ENCODE assay signal across 18 cellular contexts in the genomic region with DNA sequence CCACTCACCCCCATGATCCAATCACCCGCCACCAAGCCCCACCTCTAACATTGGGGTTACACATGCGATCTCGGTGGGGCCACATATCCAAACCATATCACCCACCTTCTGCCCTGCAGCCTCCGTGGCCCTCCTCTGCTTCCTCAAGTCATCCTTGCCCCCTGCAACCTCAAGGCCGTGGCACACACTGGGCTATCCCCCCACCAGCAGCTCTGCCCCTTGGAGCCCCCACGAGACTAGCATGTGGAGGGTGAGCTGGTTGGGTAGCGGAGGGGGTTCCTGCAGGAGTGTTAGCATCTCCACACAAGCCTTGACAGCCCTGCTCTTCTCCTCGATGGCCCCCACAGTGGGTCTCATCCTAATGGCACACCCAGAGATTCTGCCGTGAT.
DNase-seq lines count a peak whose midpoint lies in the region; ATAC-seq and TF ChIP-seq lines count a peak whose summit lies in the region.
"Had no signal": no experiment of that assay in that cellular context is flagged by ENCODE, and none has a peak within 500 bp of the region (broad histone marks: within the 10 kb centered on the region; RNA-seq: fewer than 3 reads in every experiment).

No MANE protein-coding gene starts in this region.

- no peak overlapping the region for H3K56ac ChIP-seq in IMR-90 (ENCODE audit: extremely low read depth, insufficient read depth, low read length)

- no peak for TF ChIP-seq RAD21 in IMR-90 (IDR thresholded peaks at IDR 0.05; ENCODE audit: low read length)

- H3K14ac ChIP-seq in IMR-90 (replicated peaks; ENCODE audit: low read depth, low read length), result no peak overlapping the region

- H3K27me3 ChIP-seq in IMR-90 (ENCODE audit: control insufficient read depth, insufficient read depth, low read length), result no peaks in the 10 kb centered on the region
- H3K27me3 ChIP-seq: BE2C had no signal

- in situ Hi-C loops in IMR-90 (cut with MboI; ENCODE audit: low sequenced_read_pairs), result no loop called here

- H2AFZ ChIP-seq in IMR-90 (replicated peaks; ENCODE audit: low read length, poor library complexity), result peak overlapping the region; percentile 0
- H2AFZ ChIP-seq: GM23338 had no signal

- no peak for TF ChIP-seq POLR2A in IMR-90 (IDR thresholded peaks at IDR 0.05; ENCODE audit: low read depth, low read length)

- no peak overlapping the region for H3K4me3 Mint-ChIP-seq in activated naive CD4-positive, alpha-beta T cell treated with anti-CD3 and anti-CD28 coated beads, Interleukin-2, amount 10 ng/mL, durations not matched to agents 7 days and 5 days
- H3K4me3 Mint-ChIP-seq: CD4-positive, CD25-positive, alpha-beta regulatory T cell; CD8-positive, alpha-beta memory T cell; GM23338; HFFc6 had no signal

- H3K4me1 Mint-ChIP-seq in activated naive CD4-positive, alpha-beta T cell treated with anti-CD3 and anti-CD28 coated beads, Interleukin-2, amount 10 ng/mL, durations not matched to agents 7 days and 5 days, result peaks cover 8% of the 10 kb centered on the region

- H3K9me3 Mint-ChIP-seq in activated naive CD4-positive, alpha-beta T cell treated with anti-CD3 and anti-CD28 coated beads, Interleukin-2, amount 10 ng/mL, durations not matched to agents 7 days and 5 days, result peaks cover 17% of the 10 kb centered on the region
- peaks cover 4 to 22% of the 10 kb centered on the region in 2 donors for H3K9me3 Mint-ChIP-seq in activated naive CD4-positive, alpha-beta T cell treated with anti-CD3 and anti-CD28 coated beads, Interleukin-2, amount 50 U/mL, for 72 hours
- H3K9me3 Mint-ChIP-seq: CD8-positive, alpha-beta memory T cell; HFFc6 had no signal

- dilution Hi-C loops in IMR-90 (cut with HindIII; ENCODE audit: low sequenced_read_pairs, unreplicated experiment), result no loop called here

- POLR2A ChIA-PET in IMR-90 (lab: Charles Lee; ENCODE audit: unreplicated experiment), result no interaction called here

- no peak overlapping the region for H3K18ac ChIP-seq in IMR-90 (ENCODE audit: low read depth, low read length)

- H3K4ac ChIP-seq in IMR-90 (ENCODE audit: low read depth, low read length), result no peak overlapping the region

- no peak overlapping the region for H2BK120ac ChIP-seq in IMR-90 (ENCODE audit: low read depth, low read length)

- H4K91ac ChIP-seq in IMR-90 (ENCODE audit: insufficient read depth, low read depth, low read length), result no peak overlapping the region

- H2BK20ac ChIP-seq in IMR-90 (ENCODE audit: low read depth, low read length), result no peak overlapping the region

- no peaks in the 10 kb centered on the region for H4K20me1 ChIP-seq in IMR-90 (ENCODE audit: insufficient read depth, low read length)

- H3K9ac ChIP-seq in IMR-90 (ENCODE audit: low read depth, low read length), result no peak overlapping the region

- no peak overlapping the region for H3K4me2 ChIP-seq in IMR-90 (ENCODE audit: low read depth, low read length)
- H3K4me2 ChIP-seq: GM23338 had no signal

- H4K8ac ChIP-seq in IMR-90 (ENCODE audit: low read depth in 2 of 2, low read length in 2 of 2), result no peak overlapping the region

- no peak overlapping the region for H3K4me3 ChIP-seq in IMR-90 (ENCODE audit: insufficient read depth, low read depth, low read length)
- H3K4me3 ChIP-seq: GM23338 had no signal

- H3K4me1 ChIP-seq in IMR-90 (ENCODE audit: control insufficient read depth, insufficient read depth, low read length), result no peaks in the 10 kb centered on the region
- H3K4me1 ChIP-seq: BE2C had no signal

- no peak overlapping the region; the same call in 2 of the 3 replicates for H2BK15ac ChIP-seq in IMR-90 (ENCODE audit: low read depth, low read length)

- intact Hi-C loops in IMR-90 (cut with micrococcal nuclease), result no loop called here

- WGBS in IMR-90 (ENCODE audit: extremely low coverage in 2 of 2, insufficient read length in 1 of 2), 2 experiments, result no CpG with 5 or more reads among the region's 9 CpGs

- no peak overlapping the region; the same call in 1 of the 2 replicates for H2AK5ac ChIP-seq in IMR-90 (ENCODE audit: low read depth, low read length)

- H2BK5ac ChIP-seq in IMR-90 (ENCODE audit: low read depth, low read length, poor library complexity, severe bottlenecking), result no peak overlapping the region

- no peak for TF ChIP-seq CTCF in IMR-90 (conservative IDR thresholded peaks at IDR 0.05; ENCODE audit: low read depth, low read length)

- DNase-seq in activated naive CD4-positive, alpha-beta T cell treated with anti-CD3 and anti-CD28 coated beads, Interleukin-2, amount 10 ng/mL, durations not matched to agents 7 days and 5 days, result peak; percentile 0
- DNase-seq in activated naive CD4-positive, alpha-beta T cell treated with anti-CD3 and anti-CD28 coated beads, Interleukin-2, amount 50 U/mL, for 72 hours (ENCODE audit: low spot score in 2 of 2), result no peak
- DNase-seq in IMR-90 (no peak), mesenteric fat pad (ENCODE audit: low spot score) (peak; percentile 59), SW480 (ENCODE audit: low spot score) (no peak), SHP77 (lab: John Stamatoyannopoulos, UW) (no peak)
- DNase-seq in stimulated activated CD8-positive, alpha-beta memory T cell treated with anti-CD3 and anti-CD28 coated beads, Interleukin-4, amount 100 ng/mL, for 48 hours, result peak; percentile 18
- DNase-seq: ACHN; BE2C; C1 segment of cervical spinal cord; CD4-positive, CD25-positive, alpha-beta regulatory T cell; CD8-positive, alpha-beta memory T cell; COR-L47; HCEC 1CT; HFFc6 had no signal

- H3K9me3 ChIP-seq in IMR-90 (ENCODE audit: control insufficient read depth, insufficient read depth, low read length), result no peaks in the 10 kb centered on the region
- H3K9me3 ChIP-seq: BE2C had no signal

- H3K79me1 ChIP-seq in IMR-90 (ENCODE audit: low read depth in 1 of 2, low read length in 2 of 2), result no peaks in the 10 kb centered on the region

- CTCF ChIA-PET in activated naive CD4-positive, alpha-beta T cell treated with anti-CD3 and anti-CD28 coated beads, Interleukin-2, amount 10 ng/mL, durations not matched to agents 7 days and 5 days (lab: Charles Lee), result no interaction called here
- CTCF ChIA-PET in IMR-90 (lab: Yijun Ruan, JAX), result no interaction called here

- peaks cover 5% of the 10 kb centered on the region for H3K36me3 Mint-ChIP-seq in activated naive CD4-positive, alpha-beta T cell treated with anti-CD3 and anti-CD28 coated beads, Interleukin-2, amount 10 ng/mL, durations not matched to agents 7 days and 5 days
- peaks cover 0 to 31% of the 10 kb centered on the region in 2 donors for H3K36me3 Mint-ChIP-seq in activated naive CD4-positive, alpha-beta T cell treated with anti-CD3 and anti-CD28 coated beads, Interleukin-2, amount 50 U/mL, for 72 hours
- H3K36me3 Mint-ChIP-seq: CD4-positive, CD25-positive, alpha-beta regulatory T cell had no signal

- no peak overlapping the region for H3K23ac ChIP-seq in IMR-90 (ENCODE audit: low read depth, low read length)

- H3K27me3 Mint-ChIP-seq in activated naive CD4-positive, alpha-beta T cell treated with anti-CD3 and anti-CD28 coated beads, Interleukin-2, amount 10 ng/mL, durations not matched to agents 7 days and 5 days, result no peaks in the 10 kb centered on the region
- H3K27me3 Mint-ChIP-seq: CD4-positive, CD25-positive, alpha-beta regulatory T cell had no signal

- H3K36me3 ChIP-seq in IMR-90 (ENCODE audit: control insufficient read depth, insufficient read depth, low read length), result no peaks in the 10 kb centered on the region
- H3K36me3 ChIP-seq: BE2C had no signal

- ATAC-seq in activated naive CD4-positive, alpha-beta T cell treated with anti-CD3 and anti-CD28 coated beads, Interleukin-2, amount 50 U/mL, for 72 hours, result no peak
- ATAC-seq in IMR-90 (ENCODE audit: low read depth), result no peak
- no peak for ATAC-seq in GM21528 (IDR thresholded peaks at IDR 0.05; ENCODE audit: low FRiP score, unreplicated experiment)
- ATAC-seq: GM23338, HepG2 had no signal

- H3K9me1 ChIP-seq in IMR-90 (ENCODE audit: insufficient read depth, low read length), result peaks cover 10% of the 10 kb centered on the region

- no peak overlapping the region for H4K5ac ChIP-seq in IMR-90 (ENCODE audit: low read depth, low read length)

- no peak overlapping the region for H3K27ac Mint-ChIP-seq in activated naive CD4-positive, alpha-beta T cell treated with anti-CD3 and anti-CD28 coated beads, Interleukin-2, amount 10 ng/mL, durations not matched to agents 7 days and 5 days
- no peak overlapping the region for H3K27ac Mint-ChIP-seq in activated naive CD4-positive, alpha-beta T cell treated with anti-CD3 and anti-CD28 coated beads, Interleukin-2, amount 50 U/mL, for 72 hours
- H3K27ac Mint-ChIP-seq: CD4-positive, CD25-positive, alpha-beta regulatory T cell; GM23338; HFFc6 had no signal

- no TSS peak for BruUV-seq in IMR-90 (replicated peaks; lab: Mats Ljungman, UMichigan)

- H3K27ac ChIP-seq in IMR-90 (ENCODE audit: insufficient read depth, low read length), result no peak overlapping the region

- no peak overlapping the region for H2AK9ac ChIP-seq in IMR-90 (replicated peaks; ENCODE audit: low read depth, low read length, poor library complexity)

TF ChIP-seq in IMR-90, 13 proteins besides CTCF, POLR2A, EP300 and RAD21 (continues in another document):
- no peak for TF ChIP-seq CHD1 (IDR thresholded peaks at IDR 0.05; ENCODE audit: low read depth, low read length)
- no peak for TF ChIP-seq BHLHE40 (IDR thresholded peaks at IDR 0.05; ENCODE audit: low read depth, low read length)
- TF ChIP-seq MAZ (IDR thresholded peaks at IDR 0.05; ENCODE audit: borderline replicate concordance, low read depth, low read length), result no peak
- TF ChIP-seq FOS (IDR thresholded peaks at IDR 0.05; ENCODE audit: low read depth, low read length), result no peak
- TF ChIP-seq SMC3 (IDR thresholded peaks at IDR 0.05; ENCODE audit: low read depth, low read length), result no peak
- no peak for TF ChIP-seq RCOR1 (IDR thresholded peaks at IDR 0.05; ENCODE audit: insufficient replicate concordance, low read length)
- TF ChIP-seq MAFK (IDR thresholded peaks at IDR 0.05; ENCODE audit: low read depth, low read length), result no peak
- no peak for TF ChIP-seq MXI1 (IDR thresholded peaks at IDR 0.05; ENCODE audit: borderline replicate concordance, low read depth, low read length)
- no peak for TF ChIP-seq CEBPB (IDR thresholded peaks at IDR 0.05; ENCODE audit: low read depth, low read length)
- TF ChIP-seq, protein P1, sequence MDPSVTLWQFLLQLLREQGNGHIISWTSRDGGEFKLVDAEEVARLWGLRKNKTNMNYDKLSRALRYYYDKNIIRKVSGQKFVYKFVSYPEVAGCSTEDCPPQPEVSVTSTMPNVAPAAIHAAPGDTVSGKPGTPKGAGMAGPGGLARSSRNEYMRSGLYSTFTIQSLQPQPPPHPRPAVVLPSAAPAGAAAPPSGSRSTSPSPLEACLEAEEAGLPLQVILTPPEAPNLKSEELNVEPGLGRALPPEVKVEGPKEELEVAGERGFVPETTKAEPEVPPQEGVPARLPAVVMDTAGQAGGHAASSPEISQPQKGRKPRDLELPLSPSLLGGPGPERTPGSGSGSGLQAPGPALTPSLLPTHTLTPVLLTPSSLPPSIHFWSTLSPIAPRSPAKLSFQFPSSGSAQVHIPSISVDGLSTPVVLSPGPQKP (IDR thresholded peaks at IDR 0.05; ENCODE audit: borderline replicate concordance, low read depth, low read length), result no peak

Comparison
In these comparisons a context has a peak if more than half of its experiments do, and no peak if none do; other contexts are left out.
1. DNase-seq: peak in activated naive CD4-positive, alpha-beta T cell treated with anti-CD3 and anti-CD28 coated beads, Interleukin-2, amount 10 ng/mL, durations not matched to agents 7 days and 5 days (single experiment), mesenteric fat pad (single experiment) and stimulated activated CD8-positive, alpha-beta memory T cell treated with anti-CD3 and anti-CD28 coated beads, Interleukin-4, amount 100 ng/mL, for 48 hours (single experiment); none in activated naive CD4-positive, alpha-beta T cell treated with anti-CD3 and anti-CD28 coated beads, Interleukin-2, amount 50 U/mL, for 72 hours (0 of 2), IMR-90 (single experiment), SW480 (single experiment) and SHP77 (0 of 2).